ENCODE assay signal across 1 cellular context in genomic region chr4:2075987-2076907, GRCh38.
A peak's percentile ranks its signal among the peaks of the same experiment; 100 is the strongest.
TF ChIP-seq lines count a peak whose summit lies in the region.

No MANE protein-coding gene starts in this region.

TF ChIP-seq in HepG2, 621 proteins besides CTCF, POLR2A, EP300 and RAD21 (continued from another document and continues in another):
- TF ChIP-seq, protein P1, sequence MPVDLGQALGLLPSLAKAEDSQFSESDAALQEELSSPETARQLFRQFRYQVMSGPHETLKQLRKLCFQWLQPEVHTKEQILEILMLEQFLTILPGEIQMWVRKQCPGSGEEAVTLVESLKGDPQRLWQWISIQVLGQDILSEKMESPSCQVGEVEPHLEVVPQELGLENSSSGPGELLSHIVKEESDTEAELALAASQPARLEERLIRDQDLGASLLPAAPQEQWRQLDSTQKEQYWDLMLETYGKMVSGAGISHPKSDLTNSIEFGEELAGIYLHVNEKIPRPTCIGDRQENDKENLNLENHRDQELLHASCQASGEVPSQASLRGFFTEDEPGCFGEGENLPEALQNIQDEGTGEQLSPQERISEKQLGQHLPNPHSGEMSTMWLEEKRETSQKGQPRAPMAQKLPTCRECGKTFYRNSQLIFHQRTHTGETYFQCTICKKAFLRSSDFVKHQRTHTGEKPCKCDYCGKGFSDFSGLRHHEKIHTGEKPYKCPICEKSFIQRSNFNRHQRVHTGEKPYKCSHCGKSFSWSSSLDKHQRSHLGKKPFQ (CRISPR knock-in tag; IDR thresholded peaks at IDR 0.05; ENCODE audit: insufficient replicate concordance): no peak
- TF ChIP-seq U2AF1 (optimal IDR thresholded peaks at IDR 0.05; ENCODE audit: low read depth, low read length) (no peak), ZNF556 (CRISPR knock-in tag; IDR thresholded peaks at IDR 0.05; ENCODE audit: borderline replicate concordance) (no peak), RARA (CRISPR knock-in tag; IDR thresholded peaks at IDR 0.05) (peak; percentile 7; the same call in 1 of the 2 replicates), CREM (IDR thresholded peaks at IDR 0.05) (no peak), CREM (CRISPR knock-in tag; IDR thresholded peaks at IDR 0.05) (no peak), SYNCRIP (IDR thresholded peaks at IDR 0.05; ENCODE audit: insufficient read depth, low read depth, low read length) (no peak), HNRNPL (IDR thresholded peaks at IDR 0.05; ENCODE audit: low read depth, low read length) (peak; percentile 99), ONECUT2 (CRISPR knock-in tag; IDR thresholded peaks at IDR 0.05) (no peak), SRSF9 (IDR thresholded peaks at IDR 0.05; ENCODE audit: borderline replicate concordance, insufficient read depth, low read depth, low read length, poor library complexity, severe bottlenecking) (no peak), NCOA2 (CRISPR knock-in tag; IDR thresholded peaks at IDR 0.05) (peak; percentile 60), ZBTB2 (CRISPR knock-in tag; IDR thresholded peaks at IDR 0.05; ENCODE audit: low read depth) (no peak), KAT8 (CRISPR knock-in tag; IDR thresholded peaks at IDR 0.05) (no peak), ZBTB7B (CRISPR knock-in tag; IDR thresholded peaks at IDR 0.05) (peak; percentile 87), STAG1 (CRISPR knock-in tag; IDR thresholded peaks at IDR 0.05) (no peak), HNF4A (CRISPR knock-in tag; IDR thresholded peaks at IDR 0.05) (no peak), ZNF749 (CRISPR knock-in tag; IDR thresholded peaks at IDR 0.05; ENCODE audit: borderline replicate concordance) (no peak), ZNF619 (CRISPR knock-in tag; IDR thresholded peaks at IDR 0.05) (no peak), RFX5 (IDR thresholded peaks at IDR 0.05; ENCODE audit: low read depth, low read length) (no peak), ZNF468 (CRISPR knock-in tag; IDR thresholded peaks at IDR 0.05) (no peak), CBX1 (IDR thresholded peaks at IDR 0.05; ENCODE audit: low read depth) (no peak), ZNF331 (CRISPR knock-in tag; IDR thresholded peaks at IDR 0.05) (0 out of 2 replicates have a peak, but pooled peaks have one; percentile 12), ZUFSP (CRISPR knock-in tag; IDR thresholded peaks at IDR 0.05; ENCODE audit: borderline replicate concordance) (no peak), ZNF564 (CRISPR knock-in tag; IDR thresholded peaks at IDR 0.05) (0 out of 2 replicates have a peak, but pooled peaks have one; percentile 32), ZNF235 (CRISPR knock-in tag; IDR thresholded peaks at IDR 0.05; ENCODE audit: borderline replicate concordance) (no peak), TRIM24 (CRISPR knock-in tag; IDR thresholded peaks at IDR 0.05) (peak; percentile 37; the same call in 1 of the 2 replicates), ZNF414 (CRISPR knock-in tag; IDR thresholded peaks at IDR 0.05) (no peak), YEATS4 (CRISPR knock-in tag; IDR thresholded peaks at IDR 0.05; ENCODE audit: borderline replicate concordance) (no peak)
- TF ChIP-seq, protein P2, sequence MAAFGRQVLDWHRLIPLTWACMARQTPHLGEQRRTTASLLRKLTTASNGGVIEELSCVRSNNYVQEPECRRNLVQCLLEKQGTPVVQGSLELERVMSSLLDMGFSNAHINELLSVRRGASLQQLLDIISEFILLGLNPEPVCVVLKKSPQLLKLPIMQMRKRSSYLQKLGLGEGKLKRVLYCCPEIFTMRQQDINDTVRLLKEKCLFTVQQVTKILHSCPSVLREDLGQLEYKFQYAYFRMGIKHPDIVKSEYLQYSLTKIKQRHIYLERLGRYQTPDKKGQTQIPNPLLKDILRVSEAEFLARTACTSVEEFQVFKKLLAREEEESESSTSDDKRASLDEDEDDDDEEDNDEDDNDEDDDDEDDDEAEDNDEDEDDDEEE (CRISPR knock-in tag; IDR thresholded peaks at IDR 0.05): no peak; the same call in 1 of the 2 replicates
- TF ChIP-seq, protein P3, sequence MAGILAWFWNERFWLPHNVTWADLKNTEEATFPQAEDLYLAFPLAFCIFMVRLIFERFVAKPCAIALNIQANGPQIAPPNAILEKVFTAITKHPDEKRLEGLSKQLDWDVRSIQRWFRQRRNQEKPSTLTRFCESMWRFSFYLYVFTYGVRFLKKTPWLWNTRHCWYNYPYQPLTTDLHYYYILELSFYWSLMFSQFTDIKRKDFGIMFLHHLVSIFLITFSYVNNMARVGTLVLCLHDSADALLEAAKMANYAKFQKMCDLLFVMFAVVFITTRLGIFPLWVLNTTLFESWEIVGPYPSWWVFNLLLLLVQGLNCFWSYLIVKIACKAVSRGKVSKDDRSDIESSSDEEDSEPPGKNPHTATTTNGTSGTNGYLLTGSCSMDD (CRISPR knock-in tag; IDR thresholded peaks at IDR 0.05): no peak
- TF ChIP-seq, protein P4, sequence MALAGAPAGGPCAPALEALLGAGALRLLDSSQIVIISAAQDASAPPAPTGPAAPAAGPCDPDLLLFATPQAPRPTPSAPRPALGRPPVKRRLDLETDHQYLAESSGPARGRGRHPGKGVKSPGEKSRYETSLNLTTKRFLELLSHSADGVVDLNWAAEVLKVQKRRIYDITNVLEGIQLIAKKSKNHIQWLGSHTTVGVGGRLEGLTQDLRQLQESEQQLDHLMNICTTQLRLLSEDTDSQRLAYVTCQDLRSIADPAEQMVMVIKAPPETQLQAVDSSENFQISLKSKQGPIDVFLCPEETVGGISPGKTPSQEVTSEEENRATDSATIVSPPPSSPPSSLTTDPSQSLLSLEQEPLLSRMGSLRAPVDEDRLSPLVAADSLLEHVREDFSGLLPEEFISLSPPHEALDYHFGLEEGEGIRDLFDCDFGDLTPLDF (CRISPR knock-in tag; IDR thresholded peaks at IDR 0.05): no peak
- TF ChIP-seq, protein P5, sequence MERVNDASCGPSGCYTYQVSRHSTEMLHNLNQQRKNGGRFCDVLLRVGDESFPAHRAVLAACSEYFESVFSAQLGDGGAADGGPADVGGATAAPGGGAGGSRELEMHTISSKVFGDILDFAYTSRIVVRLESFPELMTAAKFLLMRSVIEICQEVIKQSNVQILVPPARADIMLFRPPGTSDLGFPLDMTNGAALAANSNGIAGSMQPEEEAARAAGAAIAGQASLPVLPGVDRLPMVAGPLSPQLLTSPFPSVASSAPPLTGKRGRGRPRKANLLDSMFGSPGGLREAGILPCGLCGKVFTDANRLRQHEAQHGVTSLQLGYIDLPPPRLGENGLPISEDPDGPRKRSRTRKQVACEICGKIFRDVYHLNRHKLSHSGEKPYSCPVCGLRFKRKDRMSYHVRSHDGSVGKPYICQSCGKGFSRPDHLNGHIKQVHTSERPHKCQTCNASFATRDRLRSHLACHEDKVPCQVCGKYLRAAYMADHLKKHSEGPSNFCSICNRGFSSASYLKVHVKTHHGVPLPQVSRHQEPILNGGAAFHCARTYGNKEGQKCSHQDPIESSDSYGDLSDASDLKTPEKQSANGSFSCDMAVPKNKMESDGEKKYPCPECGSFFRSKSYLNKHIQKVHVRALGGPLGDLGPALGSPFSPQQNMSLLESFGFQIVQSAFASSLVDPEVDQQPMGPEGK (CRISPR knock-in tag; IDR thresholded peaks at IDR 0.05): peak; percentile 68
- TF ChIP-seq, protein P6, sequence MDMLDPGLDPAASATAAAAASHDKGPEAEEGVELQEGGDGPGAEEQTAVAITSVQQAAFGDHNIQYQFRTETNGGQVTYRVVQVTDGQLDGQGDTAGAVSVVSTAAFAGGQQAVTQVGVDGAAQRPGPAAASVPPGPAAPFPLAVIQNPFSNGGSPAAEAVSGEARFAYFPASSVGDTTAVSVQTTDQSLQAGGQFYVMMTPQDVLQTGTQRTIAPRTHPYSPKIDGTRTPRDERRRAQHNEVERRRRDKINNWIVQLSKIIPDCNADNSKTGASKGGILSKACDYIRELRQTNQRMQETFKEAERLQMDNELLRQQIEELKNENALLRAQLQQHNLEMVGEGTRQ (IDR thresholded peaks at IDR 0.05; ENCODE audit: low read depth, low read length): no peak
- TF ChIP-seq, protein P6 (CRISPR knock-in tag; IDR thresholded peaks at IDR 0.05; ENCODE audit: borderline replicate concordance): no peak
- TF ChIP-seq, protein P7, sequence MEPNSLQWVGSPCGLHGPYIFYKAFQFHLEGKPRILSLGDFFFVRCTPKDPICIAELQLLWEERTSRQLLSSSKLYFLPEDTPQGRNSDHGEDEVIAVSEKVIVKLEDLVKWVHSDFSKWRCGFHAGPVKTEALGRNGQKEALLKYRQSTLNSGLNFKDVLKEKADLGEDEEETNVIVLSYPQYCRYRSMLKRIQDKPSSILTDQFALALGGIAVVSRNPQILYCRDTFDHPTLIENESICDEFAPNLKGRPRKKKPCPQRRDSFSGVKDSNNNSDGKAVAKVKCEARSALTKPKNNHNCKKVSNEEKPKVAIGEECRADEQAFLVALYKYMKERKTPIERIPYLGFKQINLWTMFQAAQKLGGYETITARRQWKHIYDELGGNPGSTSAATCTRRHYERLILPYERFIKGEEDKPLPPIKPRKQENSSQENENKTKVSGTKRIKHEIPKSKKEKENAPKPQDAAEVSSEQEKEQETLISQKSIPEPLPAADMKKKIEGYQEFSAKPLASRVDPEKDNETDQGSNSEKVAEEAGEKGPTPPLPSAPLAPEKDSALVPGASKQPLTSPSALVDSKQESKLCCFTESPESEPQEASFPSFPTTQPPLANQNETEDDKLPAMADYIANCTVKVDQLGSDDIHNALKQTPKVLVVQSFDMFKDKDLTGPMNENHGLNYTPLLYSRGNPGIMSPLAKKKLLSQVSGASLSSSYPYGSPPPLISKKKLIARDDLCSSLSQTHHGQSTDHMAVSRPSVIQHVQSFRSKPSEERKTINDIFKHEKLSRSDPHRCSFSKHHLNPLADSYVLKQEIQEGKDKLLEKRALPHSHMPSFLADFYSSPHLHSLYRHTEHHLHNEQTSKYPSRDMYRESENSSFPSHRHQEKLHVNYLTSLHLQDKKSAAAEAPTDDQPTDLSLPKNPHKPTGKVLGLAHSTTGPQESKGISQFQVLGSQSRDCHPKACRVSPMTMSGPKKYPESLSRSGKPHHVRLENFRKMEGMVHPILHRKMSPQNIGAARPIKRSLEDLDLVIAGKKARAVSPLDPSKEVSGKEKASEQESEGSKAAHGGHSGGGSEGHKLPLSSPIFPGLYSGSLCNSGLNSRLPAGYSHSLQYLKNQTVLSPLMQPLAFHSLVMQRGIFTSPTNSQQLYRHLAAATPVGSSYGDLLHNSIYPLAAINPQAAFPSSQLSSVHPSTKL (CRISPR knock-in tag; IDR thresholded peaks at IDR 0.05): peak; percentile 44
- TF ChIP-seq, protein P8, sequence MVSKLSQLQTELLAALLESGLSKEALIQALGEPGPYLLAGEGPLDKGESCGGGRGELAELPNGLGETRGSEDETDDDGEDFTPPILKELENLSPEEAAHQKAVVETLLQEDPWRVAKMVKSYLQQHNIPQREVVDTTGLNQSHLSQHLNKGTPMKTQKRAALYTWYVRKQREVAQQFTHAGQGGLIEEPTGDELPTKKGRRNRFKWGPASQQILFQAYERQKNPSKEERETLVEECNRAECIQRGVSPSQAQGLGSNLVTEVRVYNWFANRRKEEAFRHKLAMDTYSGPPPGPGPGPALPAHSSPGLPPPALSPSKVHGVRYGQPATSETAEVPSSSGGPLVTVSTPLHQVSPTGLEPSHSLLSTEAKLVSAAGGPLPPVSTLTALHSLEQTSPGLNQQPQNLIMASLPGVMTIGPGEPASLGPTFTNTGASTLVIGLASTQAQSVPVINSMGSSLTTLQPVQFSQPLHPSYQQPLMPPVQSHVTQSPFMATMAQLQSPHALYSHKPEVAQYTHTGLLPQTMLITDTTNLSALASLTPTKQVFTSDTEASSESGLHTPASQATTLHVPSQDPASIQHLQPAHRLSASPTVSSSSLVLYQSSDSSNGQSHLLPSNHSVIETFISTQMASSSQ (IDR thresholded peaks at IDR 0.05; ENCODE audit: low read depth): no peak
- TF ChIP-seq, protein P8 (CRISPR knock-in tag; IDR thresholded peaks at IDR 0.05; ENCODE audit: borderline replicate concordance): 0 out of 2 replicates have a peak, but pooled peaks have one; percentile 18
